8 cellular contexts compared by ENCODE assay signal in genomic region chr10:103276941-103277712, GRCh38. TPM values are rescaled to one million over a fixed set of nuclear protein-coding genes. Genes with fewer than 3 reads are reported as not detected.
DNase-seq lines count a peak whose midpoint lies in the region; ATAC-seq, FAIRE-seq and TF ChIP-seq lines count a peak whose summit lies in the region.

TSS of gene INA (plus strand) at chr10:103277138. CDS start at chr10:103277212, 74 bp downstream.

- peaks cover 8 to 22% (median 13%) of the 10 kb centered on the region in 4 donors for H3K4me1 ChIP-seq in stomach

- 0 to 4% (median 1%) methylated on average over 9 to 101 of the region's 101 CpGs for WGBS in stomach, 5 donors

- TF ChIP-seq POLR2A in GM12891 (IDR thresholded peaks at IDR 0.05; ENCODE audit: low read depth, low read length): no peak
- TF ChIP-seq POLR2A in stomach (IDR thresholded peaks at IDR 0.05): no peak

- no peak for ATAC-seq in HG02970 (IDR thresholded peaks at IDR 0.05; ENCODE audit: low FRiP score, unreplicated experiment)

- intact Hi-C loops in stomach (cut with DNase I; ENCODE audit: low total_unique reads): no loop called here

- DNase-seq in ACHN (peak; percentile 77), GM12891 (ENCODE audit: insufficient read length, low spot score) (peak; percentile 69), NCI-H748 (lab: John Stamatoyannopoulos, UW; ENCODE audit: unreplicated experiment) (peak; percentile 86), astrocyte of the hippocampus (ENCODE audit: low read depth, low spot score) (peak; percentile 83), kidney epithelial cell (ENCODE audit: low read depth) (peak; percentile 29), stomach (no peak)
- DNase-seq in activated CD4-positive, CD25-positive, alpha-beta regulatory T cell treated with anti-CD3 and anti-CD28 coated beads, Interleukin-2, amount 50 U/mL, for 72 hours: no peak

- H3K27ac ChIP-seq in stomach: no peak within 1 kb of the TSS

- no peak for TF ChIP-seq EP300 in stomach (IDR thresholded peaks at IDR 0.05)

- H3K27me3 ChIP-seq in kidney epithelial cell (ENCODE audit: control insufficient read depth, insufficient read depth, low read length) (peaks cover 28% of the 10 kb centered on the region), stomach (peaks cover 18 to 75% (median 45%) of the 10 kb centered on the region in 3 donors)

- TF ChIP-seq CTCF in kidney epithelial cell (IDR thresholded peaks at IDR 0.05; ENCODE audit: insufficient read depth, low read length, poor library complexity, severe bottlenecking): no peak
- TF ChIP-seq CTCF in stomach (IDR thresholded peaks at IDR 0.05): no peak

- no peaks in the 10 kb centered on the region for H3K36me3 ChIP-seq in kidney epithelial cell (ENCODE audit: control insufficient read depth, insufficient read depth, low read length)
- H3K36me3 ChIP-seq in stomach: no peaks in the 10 kb centered on the region

- peaks cover 0 to 7% (median 0%) of the 10 kb centered on the region in 4 donors for H3K9me3 ChIP-seq in stomach

- H3K4me3 ChIP-seq in kidney epithelial cell (ENCODE audit: low read depth, low read length) (peak within 1 kb of the TSS; percentile 37), stomach (peak within 1 kb of the TSS; percentile 26 to 38 (median 28))

- FAIRE-seq in GM12891 (lab: Jason Lieb, UNC): peak; percentile 73

- in situ Hi-C loops in ACHN (cut with HindIII; ENCODE audit: low pct_ligation_motif_present, low pct_unique_long_range_greater_than_20kb, low sequenced_read_pairs): no loop called here

TF ChIP-seq in GM12891, 5 proteins besides CTCF, POLR2A, EP300 and RAD21:
- TF ChIP-seq TAF1 (IDR thresholded peaks at IDR 0.05; ENCODE audit: low read depth, low read length): no peak
- no peak for TF ChIP-seq SPI1 (IDR thresholded peaks at IDR 0.05; ENCODE audit: low read depth, low read length)
- no peak for TF ChIP-seq PAX5 (IDR thresholded peaks at IDR 0.05; ENCODE audit: insufficient read depth, low read length, severe bottlenecking)

RNA-seq across cellular contexts. Expression of gene INA, which starts in this region (rescaled TPM):
- polyA plus RNA-seq in GM12891 (2012; ENCODE audit: low read depth, missing spikeins): 0.76 TPM
- total RNA-seq in kidney epithelial cell: 8.1 and 9.2 TPM in 2 replicates
- 1 to 10 TPM in 1 of 5 donors, under 1 TPM in 2, not detected in 2; 0.29 to 1.8 (median 0.72) TPM for total RNA-seq in stomach
- polyA plus RNA-seq in stomach: 1 to 10 TPM in 2 of 3 donors, under 1 TPM in 1; 0.92 to 1.4 (median 1.2) TPM

Comparison
In these comparisons a context has a peak if more than half of its experiments do, and no peak if none do; other contexts are left out.
1. DNase-seq: peak in ACHN (single experiment), GM12891 (single experiment), NCI-H748 (single experiment), astrocyte of the hippocampus (single experiment) and kidney epithelial cell (single experiment); none in stomach (single experiment) and activated CD4-positive, CD25-positive, alpha-beta regulatory T cell treated with anti-CD3 and anti-CD28 coated beads, Interleukin-2, amount 50 U/mL, for 72 hours (single experiment).